ENCODE assay signal across 1 cellular context in genomic region chr19:45442408-45442926, GRCh38.
TF ChIP-seq lines count a peak whose summit lies in the region.

No MANE protein-coding gene starts in this region.

TF ChIP-seq in GM12878, 131 proteins besides CTCF, POLR2A, EP300 and RAD21:
- TF ChIP-seq SUZ12 (IDR thresholded peaks at IDR 0.05; ENCODE audit: unreplicated experiment): no peak
- TF ChIP-seq IRF3 (IDR thresholded peaks at IDR 0.05): no peak
- TF ChIP-seq, protein P1, sequence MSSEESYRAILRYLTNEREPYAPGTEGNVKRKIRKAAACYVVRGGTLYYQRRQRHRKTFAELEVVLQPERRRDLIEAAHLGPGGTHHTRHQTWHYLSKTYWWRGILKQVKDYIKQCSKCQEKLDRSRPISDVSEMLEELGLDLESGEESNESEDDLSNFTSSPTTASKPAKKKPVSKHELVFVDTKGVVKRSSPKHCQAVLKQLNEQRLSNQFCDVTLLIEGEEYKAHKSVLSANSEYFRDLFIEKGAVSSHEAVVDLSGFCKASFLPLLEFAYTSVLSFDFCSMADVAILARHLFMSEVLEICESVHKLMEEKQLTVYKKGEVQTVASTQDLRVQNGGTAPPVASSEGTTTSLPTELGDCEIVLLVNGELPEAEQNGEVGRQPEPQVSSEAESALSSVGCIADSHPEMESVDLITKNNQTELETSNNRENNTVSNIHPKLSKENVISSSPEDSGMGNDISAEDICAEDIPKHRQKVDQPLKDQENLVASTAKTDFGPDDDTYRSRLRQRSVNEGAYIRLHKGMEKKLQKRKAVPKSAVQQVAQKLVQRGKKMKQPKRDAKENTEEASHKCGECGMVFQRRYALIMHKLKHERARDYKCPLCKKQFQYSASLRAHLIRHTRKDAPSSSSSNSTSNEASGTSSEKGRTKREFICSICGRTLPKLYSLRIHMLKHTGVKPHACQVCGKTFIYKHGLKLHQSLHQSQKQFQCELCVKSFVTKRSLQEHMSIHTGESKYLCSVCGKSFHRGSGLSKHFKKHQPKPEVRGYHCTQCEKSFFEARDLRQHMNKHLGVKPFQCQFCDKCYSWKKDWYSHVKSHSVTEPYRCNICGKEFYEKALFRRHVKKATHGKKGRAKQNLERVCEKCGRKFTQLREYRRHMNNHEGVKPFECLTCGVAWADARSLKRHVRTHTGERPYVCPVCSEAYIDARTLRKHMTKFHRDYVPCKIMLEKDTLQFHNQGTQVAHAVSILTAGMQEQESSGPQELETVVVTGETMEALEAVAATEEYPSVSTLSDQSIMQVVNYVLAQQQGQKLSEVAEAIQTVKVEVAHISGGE (CRISPR knock-in tag; IDR thresholded peaks at IDR 0.05): no peak
- no peak for TF ChIP-seq GATAD2B (conservative IDR thresholded peaks at IDR 0.05; ENCODE audit: low read depth)
- no peak for TF ChIP-seq YY1 (IDR thresholded peaks at IDR 0.05; ENCODE audit: low read depth, low read length)
- TF ChIP-seq PAX8 (IDR thresholded peaks at IDR 0.05): no peak
- no peak for TF ChIP-seq RUNX3 (IDR thresholded peaks at IDR 0.05; ENCODE audit: low read length)
- TF ChIP-seq ASH2L (IDR thresholded peaks at IDR 0.05; ENCODE audit: borderline replicate concordance, low read depth): no peak
- TF ChIP-seq STAT1 (conservative IDR thresholded peaks at IDR 0.05): no peak
- no peak for TF ChIP-seq ZNF274 (IDR thresholded peaks at IDR 0.05; ENCODE audit: insufficient read depth, insufficient read length)
- no peak for TF ChIP-seq MLLT1 (IDR thresholded peaks at IDR 0.05)
